Comparison of ENCODE assay signal across 29 cellular contexts in the genomic region with DNA sequence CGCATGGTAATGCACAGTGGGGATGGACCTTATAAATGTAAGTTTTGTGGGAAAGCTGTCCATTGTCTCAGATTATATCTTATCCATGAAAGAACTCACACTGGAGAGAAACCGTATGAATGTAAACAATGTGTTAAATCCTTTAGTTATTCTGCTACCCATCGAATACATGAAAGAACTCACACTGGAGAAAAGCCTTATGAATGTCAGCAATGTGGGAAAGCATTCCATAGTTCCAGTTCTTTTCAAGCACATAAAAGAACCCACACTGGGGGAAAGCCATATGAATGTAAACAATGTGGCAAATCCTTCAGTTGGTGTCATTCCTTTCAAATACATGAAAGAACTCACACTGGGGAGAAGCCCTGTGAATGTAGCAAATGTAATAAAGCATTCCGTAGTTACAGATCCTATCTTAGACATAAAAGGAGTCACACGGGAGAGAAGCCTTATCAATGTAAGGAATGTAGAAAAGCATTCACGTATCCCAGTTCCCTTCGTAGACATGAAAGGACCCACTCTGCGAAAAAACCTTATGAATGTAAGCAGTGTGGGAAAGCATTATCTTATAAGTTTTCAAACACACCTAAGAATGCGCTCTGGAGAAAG.
"Had no signal": no experiment of that assay in that cellular context is flagged by ENCODE, and none has a peak within 500 bp of the region (broad histone marks: within the 10 kb centered on the region; RNA-seq: fewer than 3 reads in every experiment).

No MANE protein-coding gene starts in this region.

- H3K27ac Mint-ChIP-seq: mesothelial cell of epicardium; naive B cell; natural killer cell treated with Interleukin-12 subunit alpha and Interleukin-12 subunit beta and Interleukin-15 and Interleukin-18, amount 100 ng/mL, for 72 hours; stimulated activated effector memory CD8-positive, alpha-beta T cell treated with anti-CD3 and anti-CD28 coated beads, Interleukin-12 subunit alpha, Interleukin-12 subunit beta, amount 100 ng/mL, for 72 hours had no signal

- H3K27ac ChIP-seq: epithelial cell of prostate, gastrocnemius medialis, neutrophil, pancreas, right atrium auricular region, sigmoid colon, stomach, testis, tibial artery, upper lobe of right lung, uterus had no signal

- H3K9me3 ChIP-seq: testis had no signal

- H3K36me3 ChIP-seq: neutrophil, uterus had no signal

- ATAC-seq: esophagus mucosa; gastrocnemius medialis; left ventricle myocardium superior; mucosa of descending colon; natural killer cell treated with Interleukin-12 subunit alpha and Interleukin-12 subunit beta and Interleukin-15 and Interleukin-18, amount 100 ng/mL, for 72 hours; pancreas; stimulated activated effector memory CD8-positive, alpha-beta T cell treated with anti-CD3 and anti-CD28 coated beads, Interleukin-12 subunit alpha, Interleukin-12 subunit beta, amount 100 ng/mL, for 72 hours; upper lobe of right lung had no signal

- H3K27me3 ChIP-seq: gastrocnemius medialis, neutrophil, pancreas, right atrium auricular region, sigmoid colon, stomach, testis, tibial artery, upper lobe of right lung, uterus had no signal

- H3K27me3 Mint-ChIP-seq: naive B cell; natural killer cell treated with Interleukin-12 subunit alpha and Interleukin-12 subunit beta and Interleukin-15 and Interleukin-18, amount 100 ng/mL, for 72 hours had no signal

- DNase-seq: cortex of kidney; foreskin fibroblast; gastrocnemius medialis; head of caudate nucleus; left ventricle myocardium superior; mesenchymal stem cell; mucosa of descending colon; naive B cell; pancreas; sigmoid colon; stimulated activated CD4-positive, alpha-beta T cell treated with anti-CD3 and anti-CD28 coated beads, Interleukin-2, amount 100 ng/mL, for 24 hours; stimulated activated CD4-positive, alpha-beta T cell treated with anti-CD3 and anti-CD28 coated beads, Interleukin-4, amount 100 ng/mL, for 24 hours; stimulated activated naive CD4-positive, alpha-beta T cell treated with Interleukin-2 at 50 U/mL for 16 hours; stomach; substantia nigra; testis; tibial artery; upper lobe of right lung; uterus had no signal

- H3K4me3 Mint-ChIP-seq: mesothelial cell of epicardium; naive B cell; natural killer cell treated with Interleukin-12 subunit alpha and Interleukin-12 subunit beta and Interleukin-15 and Interleukin-18, amount 100 ng/mL, for 72 hours; neural crest cell; stimulated activated effector memory CD8-positive, alpha-beta T cell treated with anti-CD3 and anti-CD28 coated beads, Interleukin-12 subunit alpha, Interleukin-12 subunit beta, amount 100 ng/mL, for 72 hours had no signal

- H3K4me3 ChIP-seq: lung, mucosa of descending colon, pancreas, right atrium auricular region, sigmoid colon, stomach, testis, tibial artery, upper lobe of right lung, uterus had no signal

- H3K36me3 Mint-ChIP-seq: stimulated activated effector memory CD8-positive, alpha-beta T cell treated with anti-CD3 and anti-CD28 coated beads, Interleukin-12 subunit alpha, Interleukin-12 subunit beta, amount 100 ng/mL, for 72 hours had no signal

- FAIRE-seq: keratinocyte, pancreas had no signal

- H3K4me1 Mint-ChIP-seq: mesothelial cell of epicardium; neural crest cell; stimulated activated effector memory CD8-positive, alpha-beta T cell treated with anti-CD3 and anti-CD28 coated beads, Interleukin-12 subunit alpha, Interleukin-12 subunit beta, amount 100 ng/mL, for 72 hours had no signal

- H3K4me1 ChIP-seq: gastrocnemius medialis, pancreas, right atrium auricular region, sigmoid colon, stomach, testis, tibial artery, upper lobe of right lung, uterus had no signal
